In genomic region chr9:98690686-98691085, GRCh38 we compare ENCODE assay signal across 18 cellular contexts. TPM values are rescaled to one million over a fixed set of nuclear protein-coding genes. Genes with fewer than 3 reads are reported as not detected.
DNase-seq lines count a peak whose midpoint lies in the region; ATAC-seq and TF ChIP-seq lines count a peak whose summit lies in the region.
"Had no signal": no experiment of that assay in that cellular context is flagged by ENCODE, and none has a peak within 500 bp of the region (broad histone marks: within the 10 kb centered on the region; RNA-seq: fewer than 3 reads in every experiment).

No MANE protein-coding gene starts in this region.

- intact Hi-C loops in Right ventricle myocardium superior (cut with DNase I): no loop called here

- no peaks in the 10 kb centered on the region for H3K4me1 ChIP-seq in right atrium auricular region
- H3K4me1 ChIP-seq: A549; BLaER1 treated with 17β-estradiol and CSF1 and Interleukin-3, amounts not matched to agents 10 nM and 100 nM had no signal

- no peaks in the 10 kb centered on the region for H3K36me3 ChIP-seq in right atrium auricular region
- H3K36me3 ChIP-seq: BLaER1 treated with 17β-estradiol and CSF1 and Interleukin-3, amounts not matched to agents 10 nM and 100 nM had no signal

- no peaks in the 10 kb centered on the region for H3K27me3 ChIP-seq in right atrium auricular region
- H3K27me3 ChIP-seq: BLaER1 treated with 17β-estradiol and CSF1 and Interleukin-3, amounts not matched to agents 10 nM and 100 nM had no signal

- ATAC-seq in Right ventricle myocardium superior (ENCODE audit: poor library complexity) (no peak), GM19452 (IDR thresholded peaks at IDR 0.05; ENCODE audit: unreplicated experiment) (no peak)
- ATAC-seq: A549; CD8-positive, alpha-beta T cell; GM12878 had no signal

- H3K9me3 ChIP-seq in right atrium auricular region: no peaks in the 10 kb centered on the region
- H3K9me3 ChIP-seq: A549; BLaER1 treated with 17β-estradiol and CSF1 and Interleukin-3, amounts not matched to agents 10 nM and 100 nM; Caco-2 had no signal

- no peak overlapping the region for H3K27ac ChIP-seq in right atrium auricular region
- H3K27ac ChIP-seq: 22Rv1; A549; BLaER1 treated with 17β-estradiol and CSF1 and Interleukin-3, amounts not matched to agents 10 nM and 100 nM; C4-2B had no signal

- DNase-seq in right atrium auricular region (ENCODE audit: low spot score): peak; percentile 40
- no peak for DNase-seq in Right ventricle myocardium superior
- peak; percentile 52 to 60 for DNase-seq in cerebellar nuclear complex (lab: John Stamatoyannopoulos, UW)
- no peak for DNase-seq in ecto neural progenitor cell (ENCODE audit: low spot score)
- DNase-seq: AML-193; Caco-2; Calu3; CD4-positive, alpha-beta T cell; CD8-positive, alpha-beta T cell; DMS79 treated with DMSO at 0.1 percent for 48 hours; GDM1 had no signal

- H3K4me3 ChIP-seq in right atrium auricular region: no peak overlapping the region
- H3K4me3 ChIP-seq: A549; BLaER1 treated with 17β-estradiol and CSF1 and Interleukin-3, amounts not matched to agents 10 nM and 100 nM; GM12878 had no signal

- TF ChIP-seq CTCF in right atrium auricular region (IDR thresholded peaks at IDR 0.05): no peak

RNA-seq across cellular contexts. Expression of gene GABBR2, which starts 18.0 kb away (rescaled TPM):
- total RNA-seq in right atrium auricular region (under 1 TPM in 1 of 2 donors, not detected in 1; 0.22 TPM), Right ventricle myocardium superior (0.30 TPM)
- total RNA-seq: B cell; CD4-positive, alpha-beta T cell; CD8-positive, alpha-beta T cell had no signal

Comparison
In these comparisons a context has a peak if more than half of its experiments do, and no peak if none do; other contexts are left out.
1. DNase-seq: peak in right atrium auricular region (single experiment) and cerebellar nuclear complex (2 of 2); none in Right ventricle myocardium superior (single experiment) and ecto neural progenitor cell (single experiment).